ENCODE assay signal across 1 cellular context in the genomic region with DNA sequence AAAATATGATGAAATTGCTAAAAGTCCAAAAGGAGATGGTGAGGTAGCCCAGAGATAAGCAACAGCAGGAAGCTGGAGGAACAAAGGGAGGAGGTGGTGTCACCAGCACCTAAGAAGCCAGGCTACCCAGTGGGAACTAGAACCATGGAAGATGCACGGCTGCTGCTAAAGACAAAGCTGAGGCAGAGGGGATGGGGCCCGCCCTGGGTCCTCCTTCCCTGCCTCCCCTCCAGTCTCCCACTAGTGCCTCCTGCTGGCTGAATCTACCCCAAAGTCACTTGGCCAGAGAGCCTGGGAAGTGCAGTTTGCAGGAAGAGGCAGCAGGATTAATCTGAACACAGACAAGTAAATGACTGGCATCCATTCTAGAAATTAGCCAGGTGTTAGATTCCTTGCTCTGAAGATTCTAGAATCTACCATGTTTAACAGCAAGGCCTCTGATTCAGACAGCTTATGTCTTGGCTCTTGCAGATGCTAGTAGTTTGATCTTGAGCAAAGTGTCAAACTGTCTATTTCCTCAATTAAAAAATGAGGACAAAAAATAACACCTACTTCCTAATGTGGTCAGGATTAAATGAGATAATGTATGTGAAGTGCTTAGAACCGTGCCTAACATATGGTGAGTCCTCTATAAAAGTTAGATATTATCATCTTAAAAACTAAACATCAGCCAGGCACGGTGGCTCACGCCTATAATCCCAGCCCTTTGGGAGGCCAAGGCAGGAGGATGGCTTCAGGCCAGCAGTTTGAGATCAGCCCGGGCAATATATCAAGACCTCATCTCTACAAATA.
TF ChIP-seq lines count a peak whose summit lies in the region.

No MANE protein-coding gene starts in this region.

TF ChIP-seq in HEK293, 187 proteins besides CTCF, POLR2A, EP300 and RAD21 (continued from another document):
- TF ChIP-seq ZNF692 (tag by site-specific recombination; IDR thresholded peaks at IDR 0.05) (0 out of 2 replicates have a peak, but pooled peaks have one; percentile 28), ZXDB (tag by site-specific recombination; IDR thresholded peaks at IDR 0.05) (0 out of 2 replicates have a peak, but pooled peaks have one; percentile 18), ZIC2 (tag by site-specific recombination; IDR thresholded peaks at IDR 0.05) (peak; percentile 52; the same call in 1 of the 2 replicates)
- TF ChIP-seq, protein P1, sequence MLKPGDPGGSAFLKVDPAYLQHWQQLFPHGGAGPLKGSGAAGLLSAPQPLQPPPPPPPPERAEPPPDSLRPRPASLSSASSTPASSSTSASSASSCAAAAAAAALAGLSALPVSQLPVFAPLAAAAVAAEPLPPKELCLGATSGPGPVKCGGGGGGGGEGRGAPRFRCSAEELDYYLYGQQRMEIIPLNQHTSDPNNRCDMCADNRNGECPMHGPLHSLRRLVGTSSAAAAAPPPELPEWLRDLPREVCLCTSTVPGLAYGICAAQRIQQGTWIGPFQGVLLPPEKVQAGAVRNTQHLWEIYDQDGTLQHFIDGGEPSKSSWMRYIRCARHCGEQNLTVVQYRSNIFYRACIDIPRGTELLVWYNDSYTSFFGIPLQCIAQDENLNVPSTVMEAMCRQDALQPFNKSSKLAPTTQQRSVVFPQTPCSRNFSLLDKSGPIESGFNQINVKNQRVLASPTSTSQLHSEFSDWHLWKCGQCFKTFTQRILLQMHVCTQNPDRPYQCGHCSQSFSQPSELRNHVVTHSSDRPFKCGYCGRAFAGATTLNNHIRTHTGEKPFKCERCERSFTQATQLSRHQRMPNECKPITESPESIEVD (tag by site-specific recombination; IDR thresholded peaks at IDR 0.05) = 0 out of 2 replicates have a peak, but pooled peaks have one; percentile 8
